19 cellular contexts compared by ENCODE assay signal in the genomic region with DNA sequence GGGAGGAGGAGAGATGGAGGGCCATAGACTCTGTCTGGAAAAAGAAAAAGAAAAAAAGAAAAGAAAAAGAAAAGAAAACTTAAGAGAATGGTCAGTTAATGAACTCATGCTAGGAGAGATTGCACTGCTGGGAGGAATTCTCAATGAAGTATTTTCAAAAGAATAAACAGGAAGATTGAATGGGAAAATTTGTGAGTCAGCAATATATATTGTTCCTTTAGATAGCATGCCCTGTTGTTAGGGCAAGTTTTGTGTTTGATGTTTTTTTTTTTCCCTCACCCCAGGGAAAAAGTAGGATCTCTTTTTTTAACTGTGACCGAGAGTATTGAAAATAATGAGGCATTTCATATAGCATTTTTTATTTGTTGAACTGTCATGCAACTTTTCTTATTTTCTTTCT. TPM values are rescaled to one million over a fixed set of nuclear protein-coding genes. Genes with fewer than 3 reads are reported as not detected.
DNase-seq lines count a peak whose midpoint lies in the region; ATAC-seq, FAIRE-seq and TF ChIP-seq lines count a peak whose summit lies in the region.
"Had no signal": no experiment of that assay in that cellular context is flagged by ENCODE, and none has a peak within 500 bp of the region (broad histone marks: within the 10 kb centered on the region; RNA-seq: fewer than 3 reads in every experiment).

No MANE protein-coding gene starts in this region.

- H3K4me3 ChIP-seq in HepG2 (replicated peaks in 1 of 3; ENCODE audit: insufficient read depth in 1 of 3, low read depth in 2 of 3, low read length in 3 of 3) (no peak overlapping the region), right lobe of liver (no peak overlapping the region), endodermal cell (ENCODE audit: low read length) (no peak overlapping the region)
- H3K4me3 ChIP-seq: GM12878 had no signal

- H3K27me3 ChIP-seq in HepG2 (ENCODE audit: control insufficient read depth in 1 of 2, insufficient read depth in 2 of 2, low read length in 2 of 2) (peaks cover 0 to 9% of the 10 kb centered on the region in 2 experiments; a peak in 2 of 5 replicates), right lobe of liver (no peaks in the 10 kb centered on the region), endodermal cell (ENCODE audit: control insufficient read depth, insufficient read depth, low read length, poor library complexity, severe bottlenecking) (no peaks in the 10 kb centered on the region)

- TF ChIP-seq POLR2A in HepG2 (IDR thresholded peaks at IDR 0.05; ENCODE audit: insufficient read depth in 1 of 2, low read depth in 2 of 2, low read length in 2 of 2): no peak
- no peak for TF ChIP-seq POLR2A in right lobe of liver (IDR thresholded peaks at IDR 0.05)

- H3K9me3 ChIP-seq in HepG2 (ENCODE audit: low read length): no peaks in the 10 kb centered on the region
- no peaks in the 10 kb centered on the region for H3K9me3 ChIP-seq in right lobe of liver
- peaks cover 11% of the 10 kb centered on the region for H3K9me3 ChIP-seq in endodermal cell (ENCODE audit: control insufficient read depth, low read length)

- peaks cover 12% of the 10 kb centered on the region for H3K4me1 Mint-ChIP-seq in endodermal cell
- H3K4me1 Mint-ChIP-seq in stimulated activated memory B cell treated with anti-CD40 and anti-IgM and Interleukin-4, amounts not matched to agents 10 μg/mL and 1 μg/mL and 100 μg/mL, for 72 hours: no peaks in the 10 kb centered on the region
- H3K4me1 Mint-ChIP-seq: CD8-positive, alpha-beta memory T cell had no signal

- no peaks in the 10 kb centered on the region for H3K79me2 ChIP-seq in HepG2 (ENCODE audit: insufficient read depth, low read length)

- H2AFZ ChIP-seq in HepG2 (ENCODE audit: low read length): no peak overlapping the region

- no peak overlapping the region for H3K4me2 ChIP-seq in HepG2 (ENCODE audit: low read depth, low read length)

- H3K4me1 ChIP-seq in HepG2 (ENCODE audit: insufficient read depth, low read length): no peaks in the 10 kb centered on the region
- H3K4me1 ChIP-seq in right lobe of liver: no peaks in the 10 kb centered on the region
- H3K4me1 ChIP-seq in endodermal cell (ENCODE audit: control insufficient read depth, insufficient read depth, low read length): no peaks in the 10 kb centered on the region

- H3K36me3 ChIP-seq in HepG2 (replicated peaks in 1 of 2; ENCODE audit: control insufficient read depth in 1 of 2, insufficient read depth in 2 of 2, low read length in 2 of 2) (no peaks in the 10 kb centered on the region), right lobe of liver (no peaks in the 10 kb centered on the region), endodermal cell (ENCODE audit: control insufficient read depth, insufficient read depth, low read length) (no peaks in the 10 kb centered on the region)

- TF ChIP-seq CTCF in HepG2 (CRISPR knock-in tag; IDR thresholded peaks at IDR 0.05): no peak
- TF ChIP-seq CTCF in right lobe of liver (IDR thresholded peaks at IDR 0.05): no peak
- no peak for TF ChIP-seq CTCF in endodermal cell (conservative IDR thresholded peaks at IDR 0.05)

- H3K27ac ChIP-seq in HepG2 (ENCODE audit: extremely low read length, insufficient read depth, low read length) (no peak overlapping the region), right lobe of liver (no peak overlapping the region), endodermal cell (ENCODE audit: low read depth, low read length) (no peak overlapping the region)
- H3K27ac ChIP-seq: 22Rv1 had no signal

- H3K36me3 Mint-ChIP-seq in endodermal cell (ENCODE audit: low read depth): no peaks in the 10 kb centered on the region
- H3K36me3 Mint-ChIP-seq in stimulated activated memory B cell treated with anti-CD40 and anti-IgM and Interleukin-4, amounts not matched to agents 10 μg/mL and 1 μg/mL and 100 μg/mL, for 72 hours: no peaks in the 10 kb centered on the region
- H3K36me3 Mint-ChIP-seq: CD4-positive, CD25-positive, alpha-beta regulatory T cell had no signal

- ATAC-seq in HepG2: no peak
- no peak for ATAC-seq in right lobe of liver
- no peak for ATAC-seq in stimulated activated memory B cell treated with anti-CD40 and anti-IgM and Interleukin-4, amounts not matched to agents 10 μg/mL and 1 μg/mL and 100 μg/mL, for 72 hours
- no peak for ATAC-seq in HG02970 (IDR thresholded peaks at IDR 0.05; ENCODE audit: low FRiP score, unreplicated experiment)
- ATAC-seq: GM12878 had no signal

- no peaks in the 10 kb centered on the region for H4K20me1 ChIP-seq in HepG2 (ENCODE audit: insufficient read depth, low read length)

- peaks cover 5% of the 10 kb centered on the region for H3K27me3 Mint-ChIP-seq in endodermal cell (ENCODE audit: insufficient read depth)
- H3K27me3 Mint-ChIP-seq in stimulated activated memory B cell treated with anti-CD40 and anti-IgM and Interleukin-4, amounts not matched to agents 10 μg/mL and 1 μg/mL and 100 μg/mL, for 72 hours: no peaks in the 10 kb centered on the region

- CTCF ChIA-PET in HepG2 (lab: Yijun Ruan, JAX; ENCODE audit: low intra/inter-chr PET ratio, low total read pairs): no interaction called here

- H3K9me3 Mint-ChIP-seq in endodermal cell: peaks cover 5% of the 10 kb centered on the region
- H3K9me3 Mint-ChIP-seq in stimulated activated memory B cell treated with anti-CD40 and anti-IgM and Interleukin-4, amounts not matched to agents 10 μg/mL and 1 μg/mL and 100 μg/mL, for 72 hours: no peaks in the 10 kb centered on the region
- H3K9me3 Mint-ChIP-seq: CD4-positive, CD25-positive, alpha-beta regulatory T cell; CD8-positive, alpha-beta memory T cell; H9 had no signal

- H3K27ac Mint-ChIP-seq in endodermal cell: peak overlapping the region; percentile 19
- no peak overlapping the region for H3K27ac Mint-ChIP-seq in stimulated activated memory B cell treated with anti-CD40 and anti-IgM and Interleukin-4, amounts not matched to agents 10 μg/mL and 1 μg/mL and 100 μg/mL, for 72 hours
- H3K27ac Mint-ChIP-seq: CD8-positive, alpha-beta memory T cell; H9 had no signal

- no peak overlapping the region for H3K4me3 Mint-ChIP-seq in endodermal cell
- no peak overlapping the region for H3K4me3 Mint-ChIP-seq in stimulated activated memory B cell treated with anti-CD40 and anti-IgM and Interleukin-4, amounts not matched to agents 10 μg/mL and 1 μg/mL and 100 μg/mL, for 72 hours
- H3K4me3 Mint-ChIP-seq: CD4-positive, CD25-positive, alpha-beta regulatory T cell; CD8-positive, alpha-beta memory T cell; H9 had no signal

- in situ Hi-C loops in HepG2 (cut with HindIII; ENCODE audit: extremely low pct_ligation_motif_present, low pct_unique_long_range_greater_than_20kb): no loop called here

- DNase-seq in HepG2 (ENCODE audit: low spot score) (no peak), right lobe of liver (no peak), endodermal cell (no peak)
- DNase-seq: C1 segment of cervical spinal cord; CD4-positive, CD25-positive, alpha-beta regulatory T cell; CD8-positive, alpha-beta memory T cell; COR-L47; DMS 273 treated with DMSO at 0.1 percent for 48 hours; DMS53; DND-41; EL; H9; KBM-7 had no signal

- POLR2A ChIA-PET in HepG2 (lab: Yijun Ruan, JAX): no interaction called here

- no peak for TF ChIP-seq RAD21 in HepG2 (CRISPR knock-in tag; IDR thresholded peaks at IDR 0.05)

- TF ChIP-seq EP300 in HepG2 (IDR thresholded peaks at IDR 0.05; ENCODE audit: low read depth in 2 of 2, low read length in 2 of 2) (no peak), HepG2 (CRISPR knock-in tag; IDR thresholded peaks at IDR 0.05; ENCODE audit: borderline replicate concordance) (no peak)

- FAIRE-seq in HepG2 (lab: Jason Lieb, UNC): no peak
- FAIRE-seq: GM12878, GM19239, H1 had no signal

- H3K9ac ChIP-seq in HepG2 (ENCODE audit: insufficient read depth, low read depth, low read length) (no peak overlapping the region), endodermal cell (ENCODE audit: extremely low read depth, low read length, poor library complexity, severe bottlenecking) (no peak overlapping the region)

- BruUV-seq in HepG2 (replicated peaks; lab: Mats Ljungman, UMichigan): no TSS peak

- 40% methylated on average over 1 of the region's 1 CpG for WGBS in HepG2 (ENCODE audit: low lambda C conversion rate)
- 50% methylated on average over 1 of the region's 1 CpG for WGBS in right lobe of liver (ENCODE audit: insufficient coverage, low coverage, low lambda C conversion rate, missing lambda C conversion rate)
- no CpG with 5 or more reads among the region's 1 CpG for WGBS in endodermal cell (ENCODE audit: insufficient coverage in 1 of 2, insufficient read length in 1 of 2), 2 experiments

- intact Hi-C loops in HepG2 (cut with micrococcal nuclease; ENCODE audit: unreplicated experiment) (no loop called here), right lobe of liver (cut with DNase I) (no loop called here)

RNA-seq across cellular contexts. Expression of gene NR1D2, which starts 7.8 kb away (rescaled TPM):
- total RNA-seq in HepG2 (2016; rRNA removed; fragmentation: Illumina TruSeq; extraction: Trizol): 8.1 and 14.3 TPM in 2 replicates
- total RNA-seq in HepG2 (2016; cell fraction: cytosol; rRNA removed; fragmentation: Illumina TruSeq; extraction: Trizol; ENCODE audit: low read depth): 3.8 and 4.4 TPM in 2 replicates
- 10.2 and 12.5 TPM in 2 replicates for total RNA-seq in HepG2 (2016; cell fraction: insoluble cytoplasmic fraction; rRNA removed; fragmentation: Illumina TruSeq; extraction: Trizol)
- 8.8 and 9.8 TPM in 2 replicates for total RNA-seq in HepG2 (2016; cell fraction: membrane; rRNA removed; fragmentation: Illumina TruSeq; extraction: Trizol)
- 9.6 and 11.0 TPM in 2 replicates for total RNA-seq in HepG2 (2016; cell fraction: nucleus; rRNA removed; fragmentation: Illumina TruSeq; extraction: Trizol)
- 5.3 TPM in 2 replicates for polyA plus RNA-seq in HepG2 (2011; rRNA removed)
- 2.6 and 4.6 TPM in 2 replicates for polyA plus RNA-seq in HepG2 (2011; cell fraction: cytosol; rRNA removed)
- polyA plus RNA-seq in HepG2 (2011; cell fraction: nucleus; rRNA removed): 2.9 and 3.5 TPM in 2 replicates
- polyA plus RNA-seq in HepG2 (2012): 11.8 and 12.0 TPM in 2 replicates
- polyA plus RNA-seq in HepG2 (2016; cell fraction: cytosol; fragmentation: Illumina TruSeq; extraction: Trizol; ENCODE audit: low read depth): 0.38 and 0.43 TPM in 2 replicates
- 7.2 and 7.4 TPM in 2 replicates for polyA plus RNA-seq in HepG2 (2016; cell fraction: insoluble cytoplasmic fraction; fragmentation: Illumina TruSeq; extraction: Trizol; ENCODE audit: low read depth)
- polyA plus RNA-seq in HepG2 (2016; cell fraction: membrane; fragmentation: Illumina TruSeq; extraction: Trizol; ENCODE audit: low read depth): 2.1 and 2.3 TPM in 2 replicates
- polyA plus RNA-seq in HepG2 (2016; cell fraction: nucleus; fragmentation: Illumina TruSeq; extraction: Trizol; ENCODE audit: insufficient read depth, low read depth): 5.6 and 5.9 TPM in 2 replicates
- polyA minus RNA-seq in HepG2 (2011; rRNA and poly(A)+ RNA removed; ENCODE audit: low replicate concordance): 6.0 and 17.2 TPM in 2 replicates
- polyA minus RNA-seq in HepG2 (2011; cell fraction: cytosol; rRNA and poly(A)+ RNA removed): 11.6 and 16.5 TPM in 2 replicates
- polyA minus RNA-seq in HepG2 (2011; cell fraction: nucleus; rRNA and poly(A)+ RNA removed): 26.5 and 29.6 TPM in 2 replicates
- total RNA-seq in right lobe of liver: 10 to 100 TPM; 13.0 to 34.8 (median 18.2) TPM
- total RNA-seq in endodermal cell: 10 to 100 TPM; 22.7 to 30.5 TPM
- 20.6 TPM for polyA plus RNA-seq in endodermal cell (2013, experiment 1 of 2)
- 21.0 TPM for polyA plus RNA-seq in endodermal cell (2013, experiment 2 of 2)

RNA-seq across cellular contexts. Expression of gene RPL15, which starts 20.4 kb away (rescaled TPM):
- total RNA-seq in HepG2 (2016; rRNA removed; fragmentation: Illumina TruSeq; extraction: Trizol) (1,297 and 1,763 TPM in 2 replicates), right lobe of liver (100 to 1,000 TPM; 572 to 932 (median 636) TPM), endodermal cell (1,000 to 10,000 TPM; 2,011 to 2,129 TPM)
- total RNA-seq in HepG2 (2016; cell fraction: cytosol; rRNA removed; fragmentation: Illumina TruSeq; extraction: Trizol; ENCODE audit: low read depth): 1,586 and 1,699 TPM in 2 replicates
- total RNA-seq in HepG2 (2016; cell fraction: insoluble cytoplasmic fraction; rRNA removed; fragmentation: Illumina TruSeq; extraction: Trizol): 1,351 and 1,926 TPM in 2 replicates
- total RNA-seq in HepG2 (2016; cell fraction: membrane; rRNA removed; fragmentation: Illumina TruSeq; extraction: Trizol): 3,254 and 3,418 TPM in 2 replicates
- total RNA-seq in HepG2 (2016; cell fraction: nucleus; rRNA removed; fragmentation: Illumina TruSeq; extraction: Trizol): 503 TPM in 2 replicates
- polyA plus RNA-seq in HepG2 (2011; rRNA removed): 3,693 and 3,955 TPM in 2 replicates
- 6,013 and 6,757 TPM in 2 replicates for polyA plus RNA-seq in HepG2 (2011; cell fraction: cytosol; rRNA removed)
- 1,196 and 1,371 TPM in 2 replicates for polyA plus RNA-seq in HepG2 (2011; cell fraction: nucleus; rRNA removed)
- 2,819 and 3,574 TPM in 2 replicates for polyA plus RNA-seq in HepG2 (2012)
- 3,375 and 3,723 TPM in 2 replicates for polyA plus RNA-seq in HepG2 (2016; cell fraction: cytosol; fragmentation: Illumina TruSeq; extraction: Trizol; ENCODE audit: low read depth)
- 2,788 and 2,868 TPM in 2 replicates for polyA plus RNA-seq in HepG2 (2016; cell fraction: insoluble cytoplasmic fraction; fragmentation: Illumina TruSeq; extraction: Trizol; ENCODE audit: low read depth)
- 4,974 and 5,217 TPM in 2 replicates for polyA plus RNA-seq in HepG2 (2016; cell fraction: membrane; fragmentation: Illumina TruSeq; extraction: Trizol; ENCODE audit: low read depth)
- 1,295 and 1,318 TPM in 2 replicates for polyA plus RNA-seq in HepG2 (2016; cell fraction: nucleus; fragmentation: Illumina TruSeq; extraction: Trizol; ENCODE audit: insufficient read depth, low read depth)
- polyA minus RNA-seq in HepG2 (2011; rRNA and poly(A)+ RNA removed; ENCODE audit: low replicate concordance): 1,424 and 2,177 TPM in 2 replicates
- polyA minus RNA-seq in HepG2 (2011; cell fraction: cytosol; rRNA and poly(A)+ RNA removed): 848 and 1,008 TPM in 2 replicates
- polyA minus RNA-seq in HepG2 (2011; cell fraction: nucleus; rRNA and poly(A)+ RNA removed): 296 and 376 TPM in 2 replicates
- 3,347 TPM for polyA plus RNA-seq in endodermal cell (2013, experiment 1 of 2)
- polyA plus RNA-seq in endodermal cell (2013, experiment 2 of 2): 3,114 TPM

RNA-seq across cellular contexts. Expression of gene NKIRAS1, which starts 20.5 kb away (rescaled TPM):
- total RNA-seq in HepG2 (2016; rRNA removed; fragmentation: Illumina TruSeq; extraction: Trizol) (8.0 and 10.5 TPM in 2 replicates), right lobe of liver (10 to 100 TPM in 2 of 6 experiments, 1 to 10 TPM in 4; 7.0 to 14.2 (median 8.5) TPM), endodermal cell (1 to 10 TPM; 6.3 to 6.9 TPM)
- 6.8 and 7.5 TPM in 2 replicates for total RNA-seq in HepG2 (2016; cell fraction: cytosol; rRNA removed; fragmentation: Illumina TruSeq; extraction: Trizol; ENCODE audit: low read depth)
- 8.5 and 11.2 TPM in 2 replicates for total RNA-seq in HepG2 (2016; cell fraction: insoluble cytoplasmic fraction; rRNA removed; fragmentation: Illumina TruSeq; extraction: Trizol)
- total RNA-seq in HepG2 (2016; cell fraction: membrane; rRNA removed; fragmentation: Illumina TruSeq; extraction: Trizol): 5.0 and 6.3 TPM in 2 replicates
- total RNA-seq in HepG2 (2016; cell fraction: nucleus; rRNA removed; fragmentation: Illumina TruSeq; extraction: Trizol): 6.0 and 7.0 TPM in 2 replicates
- polyA plus RNA-seq in HepG2 (2011; rRNA removed): 4.3 and 4.5 TPM in 2 replicates
- 2.3 and 4.0 TPM in 2 replicates for polyA plus RNA-seq in HepG2 (2011; cell fraction: cytosol; rRNA removed)
- polyA plus RNA-seq in HepG2 (2011; cell fraction: nucleus; rRNA removed): 1.8 and 3.5 TPM in 2 replicates
- polyA plus RNA-seq in HepG2 (2012): 6.4 and 6.7 TPM in 2 replicates
- polyA plus RNA-seq in HepG2 (2016; cell fraction: cytosol; fragmentation: Illumina TruSeq; extraction: Trizol; ENCODE audit: low read depth): 1.1 TPM in 2 replicates
- polyA plus RNA-seq in HepG2 (2016; cell fraction: insoluble cytoplasmic fraction; fragmentation: Illumina TruSeq; extraction: Trizol; ENCODE audit: low read depth): 10.4 and 12.6 TPM in 2 replicates
- polyA plus RNA-seq in HepG2 (2016; cell fraction: membrane; fragmentation: Illumina TruSeq; extraction: Trizol; ENCODE audit: low read depth): 2.2 and 3.1 TPM in 2 replicates
- 7.0 and 7.8 TPM in 2 replicates for polyA plus RNA-seq in HepG2 (2016; cell fraction: nucleus; fragmentation: Illumina TruSeq; extraction: Trizol; ENCODE audit: insufficient read depth, low read depth)
- 2.0 and 2.2 TPM in 2 replicates for polyA minus RNA-seq in HepG2 (2011; rRNA and poly(A)+ RNA removed; ENCODE audit: low replicate concordance)
- polyA minus RNA-seq in HepG2 (2011; cell fraction: cytosol; rRNA and poly(A)+ RNA removed): 4.0 and 6.2 TPM in 2 replicates
- polyA minus RNA-seq in HepG2 (2011; cell fraction: nucleus; rRNA and poly(A)+ RNA removed): 12.7 and 14.3 TPM in 2 replicates
- polyA plus RNA-seq in endodermal cell (2013, experiment 1 of 2): 11.6 TPM
- 9.2 TPM for polyA plus RNA-seq in endodermal cell (2013, experiment 2 of 2)
